8 cellular contexts compared by ENCODE assay signal in the genomic region with DNA sequence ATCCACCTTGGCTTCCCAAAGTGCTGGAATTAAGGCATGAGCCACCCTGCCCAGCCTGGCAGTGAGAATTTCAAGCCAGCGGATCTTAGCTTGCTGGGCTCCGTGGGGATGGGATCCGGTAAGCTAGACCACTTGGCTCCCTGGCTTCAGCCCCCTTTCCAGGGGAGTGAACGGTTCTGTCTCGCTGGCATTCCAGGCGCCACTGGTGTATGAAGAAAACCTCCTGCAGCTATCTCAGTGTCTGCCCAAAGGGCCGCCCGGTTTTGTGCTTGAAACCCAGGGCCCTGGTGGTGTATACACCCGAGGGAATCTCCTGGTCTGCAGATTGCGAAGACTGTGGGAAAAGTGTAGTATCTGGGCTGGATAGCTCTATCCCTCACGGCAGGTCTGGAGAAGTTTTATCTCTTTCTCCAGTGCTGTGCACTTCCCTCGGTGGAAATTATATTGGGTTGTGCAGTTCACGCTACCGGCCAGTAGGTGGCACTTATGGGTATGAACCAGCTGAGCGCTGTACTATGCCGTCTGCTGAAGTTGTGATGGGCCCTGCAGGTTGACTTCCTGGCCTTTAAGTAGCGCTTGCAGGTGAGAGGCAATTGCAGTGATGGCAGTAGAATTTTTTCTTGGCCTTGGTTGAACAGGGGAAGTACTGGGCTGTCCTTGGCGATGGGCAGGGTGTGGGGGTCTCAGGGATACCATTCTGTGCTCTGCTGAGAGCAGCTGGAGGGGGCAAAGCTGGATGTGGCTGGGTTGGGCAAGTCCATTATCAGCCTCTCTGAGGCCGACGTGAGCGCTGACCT.
DNase-seq lines count a peak whose midpoint lies in the region; ATAC-seq, FAIRE-seq and TF ChIP-seq lines count a peak whose summit lies in the region.

No MANE protein-coding gene starts in this region.

- ATAC-seq in GM21381 (IDR thresholded peaks at IDR 0.05; ENCODE audit: unreplicated experiment) (peak; percentile 98), HG03520 (IDR thresholded peaks at IDR 0.05; ENCODE audit: unreplicated experiment) (peak; percentile 98), SK-N-SH treated with all-trans-retinoic acid at 6 μM for 48 hours (peak; percentile 96), GM12878 (peak; percentile 99)

- H3K36me3 ChIP-seq in GM12878 (ENCODE audit: control insufficient read depth in 2 of 2, insufficient read depth in 2 of 2, low read length in 1 of 2) (no peaks in the 10 kb centered on the region), keratinocyte (ENCODE audit: control insufficient read depth in 2 of 2, extremely low read depth in 1 of 2, insufficient read depth in 2 of 2, low read length in 2 of 2) (no peaks in the 10 kb centered on the region)

- H3K4me3 ChIP-seq in GM12878 (no peak overlapping the region), keratinocyte (ENCODE audit: control insufficient read depth in 2 of 3, extremely low read depth in 1 of 3, insufficient read depth in 2 of 3, low read depth in 1 of 3, low read length in 3 of 3) (no peak overlapping the region)

- dilution Hi-C loops in keratinocyte (cut with MboI; ENCODE audit: extremely low pct_ligation_motif_present, low sequenced_read_pairs): no loop called here

- WGBS in GM12878 (ENCODE audit: insufficient coverage, insufficient replicate concordance, low lambda C conversion rate, missing lambda C conversion rate): 28% methylated on average over 21 of the region's 21 CpGs

- H3K79me2 ChIP-seq in GM12878 (ENCODE audit: control insufficient read depth, insufficient read depth, low read length) (no peaks in the 10 kb centered on the region), keratinocyte (ENCODE audit: control insufficient read depth, insufficient read depth, low read length) (no peaks in the 10 kb centered on the region)

- RAD21 ChIA-PET in GM12878 (lab: Charles Lee; ENCODE audit: unreplicated experiment): no interaction called here

- TF ChIP-seq RAD21 in GM12878 (IDR thresholded peaks at IDR 0.05; ENCODE audit: insufficient read depth, low read depth, low read length): peak; percentile 61

- no peaks in the 10 kb centered on the region for H3K9me1 ChIP-seq in keratinocyte (ENCODE audit: control insufficient read depth, extremely low read depth, insufficient read depth, low read length)

- H4K20me1 ChIP-seq in GM12878 (ENCODE audit: control insufficient read depth, insufficient read depth): no peaks in the 10 kb centered on the region
- H4K20me1 ChIP-seq in keratinocyte (ENCODE audit: control insufficient read depth, extremely low read depth, insufficient read depth, low read length): no peaks in the 10 kb centered on the region

- H3K27me3 ChIP-seq in GM12878 (replicated peaks in 1 of 2; ENCODE audit: control insufficient read depth in 2 of 2, insufficient read depth in 2 of 2, low read length in 1 of 2) (no peaks in the 10 kb centered on the region), keratinocyte (ENCODE audit: control insufficient read depth, extremely low read depth, insufficient read depth, low read length) (no peaks in the 10 kb centered on the region)

- no TSS peak for BruUV-seq in GM12878 (replicated peaks; lab: Mats Ljungman, UMichigan)

- H2AFZ ChIP-seq in GM12878 (ENCODE audit: control insufficient read depth, low read depth, low read length) (no peak overlapping the region), keratinocyte (ENCODE audit: control insufficient read depth, low read length) (no peak overlapping the region)

- SMC1A ChIA-PET in GM12878 (lab: Charles Lee; ENCODE audit: uncharacterized antibody, unreplicated experiment): interaction anchor here (1.6 kb wide), 1 partner anchor 175 kb away, joined by 3 read pairs; no protein-coding TSS in a partner anchor

- TF ChIP-seq POLR2A in GM12878 (IDR thresholded peaks at IDR 0.05; ENCODE audit: low read depth, low read length): no peak

- intact Hi-C loops in GM12878 (cut with micrococcal nuclease; ENCODE audit: unreplicated experiment): loop anchor here (1.0 to 10.0 kb wide), 3 partner anchors 292 to 572 kb away; no protein-coding TSS in a partner anchor

- TF ChIP-seq CTCF in GM12878 (IDR thresholded peaks at IDR 0.05 in 2 of 3, conservative IDR thresholded peaks at IDR 0.05 in 1 of 3; ENCODE audit: control insufficient read depth in 2 of 3, extremely low read depth in 1 of 3, insufficient read depth in 1 of 3, low read depth in 3 of 3, low read length in 3 of 3) (peak; percentile 77 to 79 (median 79)), keratinocyte (optimal IDR thresholded peaks at IDR 0.05 in 1 of 3, IDR thresholded peaks at IDR 0.05 in 1 of 3, conservative IDR thresholded peaks at IDR 0.05 in 1 of 3; ENCODE audit: extremely low read depth in 1 of 3, insufficient read depth in 2 of 3, low read length in 3 of 3) (peak; percentile 64 to 76 (median 68))

- CTCF ChIA-PET in GM12878 (lab: Yijun Ruan, JAX): interaction anchor here (0.7 to 2.6 kb wide), 18 partner anchors 9 to 1477 kb away, joined by 3 to 16 read pairs (median 4); no protein-coding TSS in a partner anchor

- H3K4me1 ChIP-seq in GM12878 (ENCODE audit: control insufficient read depth, insufficient read depth, low read length) (no peaks in the 10 kb centered on the region), keratinocyte (ENCODE audit: control insufficient read depth, extremely low read depth, insufficient read depth, low read length) (no peaks in the 10 kb centered on the region)

- H3K4me2 ChIP-seq in GM12878 (ENCODE audit: control insufficient read depth, insufficient read depth) (no peak overlapping the region), keratinocyte (ENCODE audit: control insufficient read depth, extremely low read depth, insufficient read depth, low read depth, low read length) (no peak overlapping the region)

- TF ChIP-seq EP300 in GM12878 (IDR thresholded peaks at IDR 0.05; ENCODE audit: borderline replicate concordance in 1 of 2, control insufficient read depth in 1 of 2, low read depth in 2 of 2, low read length in 2 of 2): no peak

- POLR2A ChIA-PET in GM12878 (lab: Charles Lee): interaction anchor here (0.6 kb wide), 1 partner anchor 1437 kb away, joined by 3 read pairs; no protein-coding TSS in a partner anchor

- H3K27ac ChIP-seq in GM12878 (ENCODE audit: control insufficient read depth, insufficient read depth) (no peak overlapping the region), keratinocyte (ENCODE audit: control insufficient read depth, insufficient read depth, low read length) (no peak overlapping the region)

- no peaks in the 10 kb centered on the region for H3K9me3 ChIP-seq in GM12878 (replicated peaks; ENCODE audit: control insufficient read depth, insufficient read depth, low read length)
- no peaks in the 10 kb centered on the region for H3K9me3 ChIP-seq in keratinocyte (ENCODE audit: control insufficient read depth, low read depth, low read length)

- H3K9ac ChIP-seq in GM12878 (ENCODE audit: control insufficient read depth, insufficient read depth, low read length): no peak overlapping the region
- no peak overlapping the region for H3K9ac ChIP-seq in keratinocyte (ENCODE audit: control insufficient read depth, extremely low read depth, insufficient read depth, low read length)

- peak; percentile 72 for DNase-seq in GM03348 (ENCODE audit: low spot score)
- no peak for DNase-seq in GM12878 (ENCODE audit: low read depth, low spot score)
- no peak for DNase-seq in keratinocyte (ENCODE audit: low read depth, low spot score)
- peak; percentile 10 for DNase-seq in stimulated activated CD8-positive, alpha-beta memory T cell treated with anti-CD3 and anti-CD28 coated beads, Interleukin-12 subunit alpha, Interleukin-12 subunit beta, amount 100 ng/mL, for 1 hour (ENCODE audit: low read depth)
- DNase-seq in T1000 (lab: John Stamatoyannopoulos, UW): no peak

- no peak for FAIRE-seq in GM12878 (lab: Jason Lieb, UNC)
- no peak for FAIRE-seq in keratinocyte (lab: Jason Lieb, UNC)

- in situ Hi-C loops in GM12878 (cut with MboI): no loop called here

TF ChIP-seq in SK-N-SH treated with all-trans-retinoic acid at 6 μM for 48 hours, 23 proteins besides CTCF, POLR2A, EP300 and RAD21 (continues in another document):
- TF ChIP-seq PPARA (CRISPR knock-in tag; IDR thresholded peaks at IDR 0.05; ENCODE audit: borderline replicate concordance) (no peak), OSR1 (CRISPR knock-in tag; IDR thresholded peaks at IDR 0.05) (no peak), GLIS3 (CRISPR knock-in tag; IDR thresholded peaks at IDR 0.05) (no peak), CSDC2 (CRISPR knock-in tag; IDR thresholded peaks at IDR 0.05) (no peak)

TF ChIP-seq in GM12878, 131 proteins besides CTCF, POLR2A, EP300 and RAD21 (continues in another document):
- TF ChIP-seq SRF (IDR thresholded peaks at IDR 0.05; ENCODE audit: low read depth in 2 of 2, low read length in 2 of 2): no peak
- TF ChIP-seq CREM (IDR thresholded peaks at IDR 0.05; ENCODE audit: low read depth): no peak
- TF ChIP-seq, protein P1, sequence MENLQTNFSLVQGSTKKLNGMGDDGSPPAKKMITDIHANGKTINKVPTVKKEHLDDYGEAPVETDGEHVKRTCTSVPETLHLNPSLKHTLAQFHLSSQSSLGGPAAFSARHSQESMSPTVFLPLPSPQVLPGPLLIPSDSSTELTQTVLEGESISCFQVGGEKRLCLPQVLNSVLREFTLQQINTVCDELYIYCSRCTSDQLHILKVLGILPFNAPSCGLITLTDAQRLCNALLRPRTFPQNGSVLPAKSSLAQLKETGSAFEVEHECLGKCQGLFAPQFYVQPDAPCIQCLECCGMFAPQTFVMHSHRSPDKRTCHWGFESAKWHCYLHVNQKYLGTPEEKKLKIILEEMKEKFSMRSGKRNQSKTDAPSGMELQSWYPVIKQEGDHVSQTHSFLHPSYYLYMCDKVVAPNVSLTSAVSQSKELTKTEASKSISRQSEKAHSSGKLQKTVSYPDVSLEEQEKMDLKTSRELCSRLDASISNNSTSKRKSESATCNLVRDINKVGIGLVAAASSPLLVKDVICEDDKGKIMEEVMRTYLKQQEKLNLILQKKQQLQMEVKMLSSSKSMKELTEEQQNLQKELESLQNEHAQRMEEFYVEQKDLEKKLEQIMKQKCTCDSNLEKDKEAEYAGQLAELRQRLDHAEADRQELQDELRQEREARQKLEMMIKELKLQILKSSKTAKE (IDR thresholded peaks at IDR 0.05; ENCODE audit: low read depth, poor library complexity, severe bottlenecking): no peak
- TF ChIP-seq SMC3 (IDR thresholded peaks at IDR 0.05; ENCODE audit: borderline replicate concordance, low read length): peak; percentile 67

Comparison
In these comparisons a context has a peak if more than half of its experiments do, and no peak if none do; other contexts are left out.
1. DNase-seq: peak in GM03348 (single experiment) and stimulated activated CD8-positive, alpha-beta memory T cell treated with anti-CD3 and anti-CD28 coated beads, Interleukin-12 subunit alpha, Interleukin-12 subunit beta, amount 100 ng/mL, for 1 hour (single experiment); none in GM12878 (single experiment), keratinocyte (single experiment) and T1000 (single experiment).
2. Peak in every context shown above with its lines, with median percentiles within 50 percentile points of each other: ATAC-seq.